8 cellular contexts compared by ENCODE assay signal in genomic region chr3:127574880-127575878, GRCh38. TPM values are rescaled to one million over a fixed set of nuclear protein-coding genes. Genes with fewer than 3 reads are reported as not detected.
A peak's percentile ranks its signal among the peaks of the same experiment; 100 is the strongest.
DNase-seq lines count a peak whose midpoint lies in the region; ATAC-seq and TF ChIP-seq lines count a peak whose summit lies in the region.

No MANE protein-coding gene starts in this region.

- H4K20me1 ChIP-seq in GM23248 (ENCODE audit: insufficient read depth): no peaks in the 10 kb centered on the region

- ATAC-seq in esophagus mucosa: peak; percentile 91
- ATAC-seq in natural killer cell treated with Interleukin-12 subunit alpha and Interleukin-12 subunit beta and Interleukin-15 and Interleukin-18, amount 100 ng/mL, for 72 hours: peak; percentile 87 to 89
- peak; percentile 93 to 97 for ATAC-seq in stimulated activated naive B cell treated with anti-CD40 and anti-IgM and Interleukin-4, amounts not matched to agents 10 μg/mL and 1 μg/mL and 100 μg/mL, for 72 hours (replicated peaks)

- H3K9me3 ChIP-seq in GM23248 (ENCODE audit: low read depth): no peaks in the 10 kb centered on the region
- H3K9me3 ChIP-seq in Peyer's patch: no peaks in the 10 kb centered on the region

- H3K27me3 ChIP-seq in GM23248 (replicated peaks; ENCODE audit: insufficient read depth): no peaks in the 10 kb centered on the region
- H3K27me3 ChIP-seq in Peyer's patch: no peaks in the 10 kb centered on the region

- H3K27ac Mint-ChIP-seq in activated T-cell treated with anti-CD3 and anti-CD28 coated beads, Interleukin-2, amount 50 U/mL, for 24 hours: peak overlapping the region; percentile 80
- H3K27ac Mint-ChIP-seq in natural killer cell treated with Interleukin-12 subunit alpha and Interleukin-12 subunit beta and Interleukin-15 and Interleukin-18, amount 100 ng/mL, for 72 hours: no peak overlapping the region
- H3K27ac Mint-ChIP-seq in stimulated activated naive B cell treated with anti-CD40 and anti-IgM and Interleukin-4, amounts not matched to agents 10 μg/mL and 1 μg/mL and 100 μg/mL, for 72 hours: peak overlapping the region; percentile 65

- peaks cover 76% of the 10 kb centered on the region for H3K36me3 Mint-ChIP-seq in activated T-cell treated with anti-CD3 and anti-CD28 coated beads, Interleukin-2, amount 50 U/mL, for 24 hours (ENCODE audit: low read depth)
- H3K36me3 Mint-ChIP-seq in natural killer cell treated with Interleukin-12 subunit alpha and Interleukin-12 subunit beta and Interleukin-15 and Interleukin-18, amount 100 ng/mL, for 72 hours: no peaks in the 10 kb centered on the region
- peaks cover 45 to 66% of the 10 kb centered on the region in 2 donors for H3K36me3 Mint-ChIP-seq in stimulated activated naive B cell treated with anti-CD40 and anti-IgM and Interleukin-4, amounts not matched to agents 10 μg/mL and 1 μg/mL and 100 μg/mL, for 72 hours

- no peaks in the 10 kb centered on the region for H3K9me2 ChIP-seq in GM23248 (ENCODE audit: insufficient read depth)

- peaks cover 15% of the 10 kb centered on the region for H3K4me1 Mint-ChIP-seq in activated T-cell treated with anti-CD3 and anti-CD28 coated beads, Interleukin-2, amount 50 U/mL, for 24 hours (ENCODE audit: low read depth)
- peaks cover 13 to 21% of the 10 kb centered on the region in 2 donors for H3K4me1 Mint-ChIP-seq in natural killer cell treated with Interleukin-12 subunit alpha and Interleukin-12 subunit beta and Interleukin-15 and Interleukin-18, amount 100 ng/mL, for 72 hours (ENCODE audit: low read depth in 2 of 2)
- peaks cover 20 to 30% of the 10 kb centered on the region in 2 donors for H3K4me1 Mint-ChIP-seq in stimulated activated naive B cell treated with anti-CD40 and anti-IgM and Interleukin-4, amounts not matched to agents 10 μg/mL and 1 μg/mL and 100 μg/mL, for 72 hours

- in situ Hi-C loops in GM23248 (cut with MboI): no loop called here

- H3K9me3 Mint-ChIP-seq in activated T-cell treated with anti-CD3 and anti-CD28 coated beads, Interleukin-2, amount 50 U/mL, for 24 hours: no peaks in the 10 kb centered on the region
- no peaks in the 10 kb centered on the region for H3K9me3 Mint-ChIP-seq in natural killer cell treated with Interleukin-12 subunit alpha and Interleukin-12 subunit beta and Interleukin-15 and Interleukin-18, amount 100 ng/mL, for 72 hours
- H3K9me3 Mint-ChIP-seq in stimulated activated naive B cell treated with anti-CD40 and anti-IgM and Interleukin-4, amounts not matched to agents 10 μg/mL and 1 μg/mL and 100 μg/mL, for 72 hours: no peaks in the 10 kb centered on the region

- TF ChIP-seq CTCF in Peyer's patch (IDR thresholded peaks at IDR 0.05): peak; percentile 96 to 99 (median 98)

- no peak overlapping the region for H3K4me3 Mint-ChIP-seq in activated T-cell treated with anti-CD3 and anti-CD28 coated beads, Interleukin-2, amount 50 U/mL, for 24 hours
- peak overlapping the region; percentile 15 for H3K4me3 Mint-ChIP-seq in natural killer cell treated with Interleukin-12 subunit alpha and Interleukin-12 subunit beta and Interleukin-15 and Interleukin-18, amount 100 ng/mL, for 72 hours
- peak overlapping the region in 1 of 2 donors; percentile 11 for H3K4me3 Mint-ChIP-seq in stimulated activated naive B cell treated with anti-CD40 and anti-IgM and Interleukin-4, amounts not matched to agents 10 μg/mL and 1 μg/mL and 100 μg/mL, for 72 hours

- no peak for TF ChIP-seq POLR2A in Peyer's patch (IDR thresholded peaks at IDR 0.05)

- H3K36me3 ChIP-seq in GM23248 (ENCODE audit: low read depth) (no peaks in the 10 kb centered on the region; the same call in 1 of the 2 replicates), Peyer's patch (peaks cover 0 to 54% (median 0%) of the 10 kb centered on the region in 3 donors)

- no peaks in the 10 kb centered on the region for H3F3A ChIP-seq in GM23248 (ENCODE audit: insufficient read depth)

- peak; percentile 92 for DNase-seq in DMS79 treated with DMSO at 0.1 percent for 48 hours (lab: John Stamatoyannopoulos, UW)
- DNase-seq in GM23248: peak; percentile 92
- peak; percentile 89 for DNase-seq in LHCN-M2 (ENCODE audit: low read depth)
- peak; percentile 84 to 94 (median 92) for DNase-seq in Peyer's patch
- DNase-seq in activated T-cell treated with anti-CD3 and anti-CD28 coated beads, Interleukin-2, amount 50 U/mL, for 24 hours: peak; percentile 91
- DNase-seq in natural killer cell treated with Interleukin-12 subunit alpha and Interleukin-12 subunit beta and Interleukin-15 and Interleukin-18, amount 100 ng/mL, for 72 hours (ENCODE audit: low spot score): peak; percentile 80
- DNase-seq in stimulated activated naive B cell treated with anti-CD40 and anti-IgM and Interleukin-4, amounts not matched to agents 10 μg/mL and 1 μg/mL and 100 μg/mL, for 72 hours: peak; percentile 75

- H3K79me2 ChIP-seq in GM23248 (ENCODE audit: insufficient read depth): peaks cover 36% of the 10 kb centered on the region

- H3K4me2 ChIP-seq in GM23248 (ENCODE audit: unreplicated experiment): no peak overlapping the region

- H3K27ac ChIP-seq in GM23248 (peak overlapping the region; percentile 53), Peyer's patch (peak overlapping the region in 1 of 4 donors; percentile 10)

- peak overlapping the region; percentile 69 for H3K9ac ChIP-seq in GM23248

- H3K4me3 ChIP-seq in GM23248 (no peak overlapping the region), Peyer's patch (no peak overlapping the region)

- 32 to 38% methylated on average over 39 to 46 of the region's 46 CpGs for WGBS in GM23248 (ENCODE audit: low coverage in 1 of 2, low lambda C conversion rate in 2 of 2, missing lambda C conversion rate in 2 of 2), 2 experiments

- no peaks in the 10 kb centered on the region for H3K27me3 Mint-ChIP-seq in activated T-cell treated with anti-CD3 and anti-CD28 coated beads, Interleukin-2, amount 50 U/mL, for 24 hours
- no peaks in the 10 kb centered on the region for H3K27me3 Mint-ChIP-seq in natural killer cell treated with Interleukin-12 subunit alpha and Interleukin-12 subunit beta and Interleukin-15 and Interleukin-18, amount 100 ng/mL, for 72 hours
- no peaks in the 10 kb centered on the region for H3K27me3 Mint-ChIP-seq in stimulated activated naive B cell treated with anti-CD40 and anti-IgM and Interleukin-4, amounts not matched to agents 10 μg/mL and 1 μg/mL and 100 μg/mL, for 72 hours

- H3K4me1 ChIP-seq in GM23248 (ENCODE audit: insufficient read depth): no peaks in the 10 kb centered on the region
- peaks cover 0 to 8% (median 1%) of the 10 kb centered on the region in 4 donors for H3K4me1 ChIP-seq in Peyer's patch

- no peak overlapping the region for H2AFZ ChIP-seq in GM23248

RNA-seq across cellular contexts. Expression of gene TPRA1, which starts 15.4 kb away (rescaled TPM):
- total RNA-seq in GM23248 (2014; rRNA removed; shearing (Covaris generic)): 56.1 and 65.1 TPM in 2 replicates
- polyA plus RNA-seq in GM23248 (2016; fragmentation: Nextera tagmentation; extraction: Ambion mirVana): 42.8 and 45.4 TPM in 2 replicates
- 55.1 and 67.6 TPM in 2 replicates for total RNA-seq in LHCN-M2 (2014; rRNA removed)
- polyA plus RNA-seq in LHCN-M2 (2012): 45.6 TPM
- total RNA-seq in Peyer's patch: 10 to 100 TPM; 28.1 to 47.3 (median 34.1) TPM
- total RNA-seq in esophagus mucosa: 15.6 TPM
- 10 to 100 TPM; 29.4 to 54.9 TPM for total RNA-seq in natural killer cell treated with Interleukin-12 subunit alpha and Interleukin-12 subunit beta and Interleukin-15 and Interleukin-18, amount 100 ng/mL, for 72 hours

RNA-seq across cellular contexts. Expression of gene MCM2, which starts 23.0 kb away (rescaled TPM):
- 30.3 and 36.4 TPM in 2 replicates for total RNA-seq in GM23248 (2014; rRNA removed; shearing (Covaris generic))
- 14.4 and 14.7 TPM in 2 replicates for polyA plus RNA-seq in GM23248 (2016; fragmentation: Nextera tagmentation; extraction: Ambion mirVana)
- 127 and 128 TPM in 2 replicates for total RNA-seq in LHCN-M2 (2014; rRNA removed)
- 46.5 TPM for polyA plus RNA-seq in LHCN-M2 (2012)
- total RNA-seq in Peyer's patch: 10 to 100 TPM in 3 of 4 donors, 1 to 10 TPM in 1; 9.7 to 36.3 (median 15.3) TPM
- total RNA-seq in esophagus mucosa: 20.6 TPM
- 100 to 1,000 TPM in 1 of 2 donors, 10 to 100 TPM in 1; 99.5 to 202 TPM for total RNA-seq in natural killer cell treated with Interleukin-12 subunit alpha and Interleukin-12 subunit beta and Interleukin-15 and Interleukin-18, amount 100 ng/mL, for 72 hours

RNA-seq across cellular contexts. Expression of gene PODXL2, which starts 53.8 kb away (rescaled TPM):
- total RNA-seq in GM23248 (2014; rRNA removed; shearing (Covaris generic)): 0.89 and 2.5 TPM in 2 replicates
- polyA plus RNA-seq in GM23248 (2016; fragmentation: Nextera tagmentation; extraction: Ambion mirVana): 1.2 and 1.8 TPM in 2 replicates
- 4.3 and 6.1 TPM in 2 replicates for total RNA-seq in LHCN-M2 (2014; rRNA removed)
- 2.1 TPM for polyA plus RNA-seq in LHCN-M2 (2012)
- total RNA-seq in Peyer's patch: 10 to 100 TPM in 2 of 4 donors, 1 to 10 TPM in 2; 7.4 to 15.6 (median 9.9) TPM
- total RNA-seq in esophagus mucosa: 2.7 TPM
- 1 to 10 TPM; 3.1 to 3.4 TPM for total RNA-seq in natural killer cell treated with Interleukin-12 subunit alpha and Interleukin-12 subunit beta and Interleukin-15 and Interleukin-18, amount 100 ng/mL, for 72 hours

Comparison
In these comparisons a context has a peak if more than half of its experiments do, and no peak if none do; other contexts are left out.
1. H3K27ac Mint-ChIP-seq: peak in activated T-cell treated with anti-CD3 and anti-CD28 coated beads, Interleukin-2, amount 50 U/mL, for 24 hours (single experiment) and stimulated activated naive B cell treated with anti-CD40 and anti-IgM and Interleukin-4, amounts not matched to agents 10 μg/mL and 1 μg/mL and 100 μg/mL, for 72 hours (single experiment); none in natural killer cell treated with Interleukin-12 subunit alpha and Interleukin-12 subunit beta and Interleukin-15 and Interleukin-18, amount 100 ng/mL, for 72 hours (0 of 2).
2. Peak in every context shown above with its lines, with median percentiles within 50 percentile points of each other: DNase-seq and ATAC-seq.